In genomic region chr4:173420324-173420752, GRCh38 we compare ENCODE assay signal across 8 cellular contexts. TPM values are rescaled to one million over a fixed set of nuclear protein-coding genes. Genes with fewer than 3 reads are reported as not detected.
DNase-seq lines count a peak whose midpoint lies in the region; ATAC-seq and TF ChIP-seq lines count a peak whose summit lies in the region.

No MANE protein-coding gene starts in this region.

- peaks cover 4% of the 10 kb centered on the region for H3K27me3 Mint-ChIP-seq in T-helper 17 cell
- no peaks in the 10 kb centered on the region for H3K27me3 Mint-ChIP-seq in activated CD4-positive, alpha-beta T cell treated with anti-CD3 and anti-CD28 coated beads for 36 hours

- DNase-seq in cardiac muscle cell (ENCODE audit: low read depth in 1 of 2, low spot score in 1 of 2) (peak in 1 of 2 donors; percentile 46), Right ventricle myocardium inferior (ENCODE audit: missing footprints) (no peak), T-helper 17 cell (no peak), germinal center (ENCODE audit: low spot score) (peak; percentile 20), tibial artery (no peak), gastrocnemius medialis (no peak)
- peak; percentile 16 for DNase-seq in Jurkat, Clone E6-1 (ENCODE audit: low read depth, low spot score)
- no peak for DNase-seq in activated CD4-positive, alpha-beta T cell treated with anti-CD3 and anti-CD28 coated beads for 36 hours

- in situ Hi-C loops in gastrocnemius medialis (cut with MboI; ENCODE audit: low sequenced_read_pairs in 4 of 4): loop anchor here in 3 of 4 donors (5.0 to 25.0 kb wide), 2 partner anchors 72 to 408 kb away; no protein-coding TSS in a partner anchor

- H3K27ac Mint-ChIP-seq in T-helper 17 cell: peak overlapping the region; percentile 32
- no peak overlapping the region for H3K27ac Mint-ChIP-seq in activated CD4-positive, alpha-beta T cell treated with anti-CD3 and anti-CD28 coated beads for 36 hours

- H3K27me3 ChIP-seq in cardiac muscle cell: no peaks in the 10 kb centered on the region
- no peaks in the 10 kb centered on the region for H3K27me3 ChIP-seq in tibial artery
- no peaks in the 10 kb centered on the region for H3K27me3 ChIP-seq in gastrocnemius medialis

- H3K4me3 ChIP-seq in cardiac muscle cell (no peak overlapping the region), tibial artery (no peak overlapping the region), gastrocnemius medialis (no peak overlapping the region)
- no peak overlapping the region for H3K4me3 ChIP-seq in Jurkat, Clone E6-1 (ENCODE audit: low read length)

- H3K4me3 Mint-ChIP-seq in T-helper 17 cell: no peak overlapping the region
- no peak overlapping the region for H3K4me3 Mint-ChIP-seq in activated CD4-positive, alpha-beta T cell treated with anti-CD3 and anti-CD28 coated beads for 36 hours

- no peaks in the 10 kb centered on the region for H3K4me1 ChIP-seq in cardiac muscle cell (ENCODE audit: low read depth)
- peaks cover 0 to 18% (median 3%) of the 10 kb centered on the region in 4 donors for H3K4me1 ChIP-seq in tibial artery
- H3K4me1 ChIP-seq in gastrocnemius medialis: no peaks in the 10 kb centered on the region

- H3K9me3 Mint-ChIP-seq in activated CD4-positive, alpha-beta T cell treated with anti-CD3 and anti-CD28 coated beads for 36 hours (ENCODE audit: low read depth): no peaks in the 10 kb centered on the region

- H3K36me3 Mint-ChIP-seq in T-helper 17 cell (ENCODE audit: low read depth): peaks cover 2% of the 10 kb centered on the region
- no peaks in the 10 kb centered on the region for H3K36me3 Mint-ChIP-seq in activated CD4-positive, alpha-beta T cell treated with anti-CD3 and anti-CD28 coated beads for 36 hours (ENCODE audit: low read depth)

- H3K36me3 ChIP-seq in cardiac muscle cell (no peaks in the 10 kb centered on the region), tibial artery (no peaks in the 10 kb centered on the region), gastrocnemius medialis (no peaks in the 10 kb centered on the region)

- ATAC-seq in Right ventricle myocardium inferior: no peak
- peak; percentile 63 for ATAC-seq in T-helper 17 cell
- no peak for ATAC-seq in activated CD4-positive, alpha-beta T cell treated with anti-CD3 and anti-CD28 coated beads for 36 hours
- ATAC-seq in gastrocnemius medialis: no peak

- no peak for TF ChIP-seq POLR2A in gastrocnemius medialis (IDR thresholded peaks at IDR 0.05)

- H3K4me1 Mint-ChIP-seq in T-helper 17 cell: peaks cover 9% of the 10 kb centered on the region
- peaks cover 8% of the 10 kb centered on the region for H3K4me1 Mint-ChIP-seq in activated CD4-positive, alpha-beta T cell treated with anti-CD3 and anti-CD28 coated beads for 36 hours

- H3K27ac ChIP-seq in cardiac muscle cell (no peak overlapping the region), tibial artery (no peak overlapping the region), gastrocnemius medialis (no peak overlapping the region)

- peak; percentile 53 for TF ChIP-seq CTCF in cardiac muscle cell (IDR thresholded peaks at IDR 0.05; ENCODE audit: low read depth, low read length)
- TF ChIP-seq CTCF in tibial artery (IDR thresholded peaks at IDR 0.05): peak; percentile 43 to 50
- TF ChIP-seq CTCF in gastrocnemius medialis (IDR thresholded peaks at IDR 0.05 in 4 of 5, conservative IDR thresholded peaks at IDR 0.05 in 1 of 5): peak in 1 of 5 experiments; percentile 40

- H3K9me3 ChIP-seq in cardiac muscle cell (ENCODE audit: low read depth) (no peaks in the 10 kb centered on the region), T-helper 17 cell (ENCODE audit: control insufficient read depth, low read length, poor library complexity, severe bottlenecking) (no peaks in the 10 kb centered on the region), tibial artery (no peaks in the 10 kb centered on the region), gastrocnemius medialis (no peaks in the 10 kb centered on the region)

- intact Hi-C loops in Right ventricle myocardium inferior (cut with DNase I) (loop anchor here (2.0 to 10.0 kb wide), 4 partner anchors 74 to 894 kb away; no protein-coding TSS in a partner anchor), tibial artery (cut with DNase I; ENCODE audit: low total_unique reads) (no loop called here), gastrocnemius medialis (cut with DNase I; ENCODE audit: low total_unique reads) (loop anchor here (2.0 kb wide), 1 partner anchor 74 kb away; no protein-coding TSS in a partner anchor)
- intact Hi-C loops in activated CD4-positive, alpha-beta T cell treated with anti-CD3 and anti-CD28 coated beads for 36 hours (cut with DNase I, micrococcal nuclease): loop anchor here (1.0 to 5.0 kb wide), 2 partner anchors 74 to 737 kb away; no protein-coding TSS in a partner anchor

- POLR2A ChIA-PET in activated CD4-positive, alpha-beta T cell treated with anti-CD3 and anti-CD28 coated beads for 36 hours (lab: Charles Lee): no interaction called here

- CTCF ChIA-PET in activated CD4-positive, alpha-beta T cell treated with anti-CD3 and anti-CD28 coated beads for 36 hours (lab: Charles Lee): interaction anchor here (0.6 to 3.1 kb wide), 35 partner anchors 8 to 407 kb away, joined by 3 to 18 read pairs (median 4); partner anchors contain the start of gene SAP30

RNA-seq across cellular contexts. Expression of gene SCRG1, which starts 21.4 kb away (rescaled TPM):
- total RNA-seq in cardiac muscle cell (0.04 and 0.12 TPM in 2 replicates), Right ventricle myocardium inferior (0.76 TPM), T-helper 17 cell (not detected), gastrocnemius medialis (not detected)
- polyA plus RNA-seq in cardiac muscle cell: 1.9 and 2.7 TPM in 2 replicates
- polyA plus RNA-seq in Jurkat, Clone E6-1 (2012; ENCODE audit: insufficient read depth, insufficient read length): not detected
- total RNA-seq in activated CD4-positive, alpha-beta T cell treated with anti-CD3 and anti-CD28 coated beads for 36 hours: not detected

RNA-seq across cellular contexts. Expression of gene SAP30, which starts 49.6 kb away (rescaled TPM):
- total RNA-seq in cardiac muscle cell: 42.0 and 49.7 TPM in 2 replicates
- 49.4 and 66.1 TPM in 2 replicates for polyA plus RNA-seq in cardiac muscle cell
- total RNA-seq in Right ventricle myocardium inferior: 14.6 TPM
- polyA plus RNA-seq in Jurkat, Clone E6-1 (2012; ENCODE audit: insufficient read depth, insufficient read length): 36.6 TPM
- 1 to 10 TPM; 4.0 to 5.3 TPM for total RNA-seq in T-helper 17 cell
- 10 to 100 TPM; 22.0 to 29.3 TPM for total RNA-seq in activated CD4-positive, alpha-beta T cell treated with anti-CD3 and anti-CD28 coated beads for 36 hours
- total RNA-seq in gastrocnemius medialis: 10 to 100 TPM; 13.3 to 24.8 (median 18.2) TPM

Comparison
In these comparisons a context has a peak if more than half of its experiments do, and no peak if none do; other contexts are left out.
1. DNase-seq: peak in Jurkat, Clone E6-1 (single experiment) and germinal center (single experiment); none in Right ventricle myocardium inferior (single experiment), T-helper 17 cell (0 of 3), tibial artery (0 of 2), activated CD4-positive, alpha-beta T cell treated with anti-CD3 and anti-CD28 coated beads for 36 hours (single experiment) and gastrocnemius medialis (0 of 2).